Comparison of ENCODE assay signal across 15 cellular contexts in the genomic region with DNA sequence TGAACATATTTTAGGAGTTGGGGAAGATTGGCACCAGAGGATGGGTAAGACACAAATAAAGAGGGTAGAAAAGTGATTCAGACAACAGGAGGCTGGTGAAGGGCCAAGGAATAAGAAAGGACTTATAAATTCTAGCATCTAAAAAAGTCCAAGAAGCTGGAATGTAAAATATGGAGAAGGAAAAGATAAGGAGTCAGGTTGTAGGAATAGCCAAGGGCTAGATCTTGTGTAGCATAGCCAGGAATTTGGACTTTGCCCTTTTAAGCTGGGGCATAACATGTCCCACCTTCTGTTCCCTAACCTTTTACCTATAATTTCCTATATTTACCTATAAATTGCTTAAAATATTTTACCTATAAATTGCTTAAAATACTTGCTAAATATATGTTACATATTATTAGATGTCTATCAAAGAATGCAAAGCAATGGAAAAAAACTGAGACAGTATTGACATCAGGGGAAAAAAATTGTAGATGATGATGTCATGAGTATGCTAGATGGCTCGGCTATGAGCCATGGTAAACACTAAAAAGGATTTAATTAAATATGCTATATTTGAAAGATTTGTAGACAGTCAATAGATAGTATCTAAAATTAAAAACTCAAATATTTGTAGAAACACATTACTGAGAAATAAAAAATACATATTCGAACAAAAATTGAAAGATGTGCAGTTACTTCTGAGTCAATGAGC.
A peak's percentile ranks its signal among the peaks of the same experiment; 100 is the strongest.
DNase-seq lines count a peak whose midpoint lies in the region; ATAC-seq, FAIRE-seq and TF ChIP-seq lines count a peak whose summit lies in the region.
"Had no signal": no experiment of that assay in that cellular context is flagged by ENCODE, and none has a peak within 500 bp of the region (broad histone marks: within the 10 kb centered on the region; RNA-seq: fewer than 3 reads in every experiment).

No MANE protein-coding gene starts in this region.

- peaks cover 35 to 51% of the 10 kb centered on the region in 2 donors for H3K9me3 Mint-ChIP-seq in activated naive CD4-positive, alpha-beta T cell treated with anti-CD3 and anti-CD28 coated beads, Interleukin-2, amount 50 U/mL, for 72 hours
- H3K9me3 Mint-ChIP-seq in endodermal cell = peaks cover 37% of the 10 kb centered on the region

- H3K27ac ChIP-seq in PC-3 (ENCODE audit: low read length) = peak overlapping the region; percentile 89
- no peak overlapping the region for H3K27ac ChIP-seq in endodermal cell (ENCODE audit: low read depth, low read length)
- peak overlapping the region; percentile 82 for H3K27ac ChIP-seq in subcutaneous abdominal adipose tissue (ENCODE audit: low read depth, low read length)
- no peak overlapping the region for H3K27ac ChIP-seq in adrenal gland
- H3K27ac ChIP-seq: esophagus muscularis mucosa had no signal

- intact Hi-C loops in PC-3 (cut with micrococcal nuclease) = loop anchor here (10.0 kb wide), 1 partner anchor 1238 kb away; no protein-coding TSS in a partner anchor
- intact Hi-C loops in adrenal gland (cut with DNase I) = no loop called here

- H3K9me2 ChIP-seq in PC-3 (replicated peaks; ENCODE audit: low read length) = no peaks in the 10 kb centered on the region

- CTCF ChIA-PET in PC-3 (lab: Charles Lee) = no interaction called here

- no peak overlapping the region for H3K4me3 Mint-ChIP-seq in endodermal cell

- H3K4me3 ChIP-seq in PC-3 (ENCODE audit: low read length) (no peak overlapping the region), endodermal cell (ENCODE audit: low read length) (peak overlapping the region; percentile 52), subcutaneous abdominal adipose tissue (ENCODE audit: low read depth in 1 of 5, low read length in 5 of 5) (no peak overlapping the region), adrenal gland (no peak overlapping the region)
- H3K4me3 ChIP-seq: esophagus muscularis mucosa had no signal

- H3K79me2 ChIP-seq in PC-3 (ENCODE audit: low read length) = no peaks in the 10 kb centered on the region

- H3K36me3 ChIP-seq in PC-3 (ENCODE audit: low read depth, low read length) (no peaks in the 10 kb centered on the region), endodermal cell (ENCODE audit: control insufficient read depth, insufficient read depth, low read length) (no peaks in the 10 kb centered on the region), subcutaneous abdominal adipose tissue (ENCODE audit: control insufficient read depth in 5 of 5, insufficient read depth in 5 of 5, low read length in 5 of 5) (no peaks in the 10 kb centered on the region), adrenal gland (replicated peaks in 1 of 2) (no peaks in the 10 kb centered on the region)
- H3K36me3 ChIP-seq: esophagus muscularis mucosa had no signal

- DNase-seq in activated naive CD4-positive, alpha-beta T cell treated with anti-CD3 and anti-CD28 coated beads, Interleukin-2, amount 50 U/mL, for 72 hours (ENCODE audit: low spot score in 2 of 2) = no peak
- DNase-seq in activated naive CD4-positive, alpha-beta T cell treated with Interleukin-2 at 50 U/mL for 16 hours = no peak
- peak; percentile 37 for DNase-seq in PC-3
- no peak for DNase-seq in endodermal cell
- DNase-seq in urothelium cell line (ENCODE audit: low spot score) = no peak
- no peak for DNase-seq in occipital lobe (lab: John Stamatoyannopoulos, UW)
- no peak for DNase-seq in adrenal gland
- DNase-seq: activated CD4-positive, CD25-positive, alpha-beta regulatory T cell treated with anti-CD3 and anti-CD28 coated beads, Interleukin-2, amount 50 U/mL, for 72 hours; hypothalamus; KG1; NK-92 treated with Interleukin-12 subunit alpha and Interleukin-12 subunit beta, amount 100 ng/mL, for 24 hours; stimulated activated naive CD4-positive, alpha-beta T cell treated with Interleukin-2 at 50 U/mL for 16 hours had no signal

- H3K27ac Mint-ChIP-seq in activated naive CD4-positive, alpha-beta T cell treated with anti-CD3 and anti-CD28 coated beads, Interleukin-2, amount 50 U/mL, for 72 hours = peak overlapping the region; percentile 83 to 87
- no peak overlapping the region for H3K27ac Mint-ChIP-seq in endodermal cell

- peaks cover 28 to 60% of the 10 kb centered on the region in 2 donors for H3K36me3 Mint-ChIP-seq in activated naive CD4-positive, alpha-beta T cell treated with anti-CD3 and anti-CD28 coated beads, Interleukin-2, amount 50 U/mL, for 72 hours
- H3K36me3 Mint-ChIP-seq in endodermal cell (ENCODE audit: low read depth) = peaks cover 6% of the 10 kb centered on the region

- no peak for ATAC-seq in activated naive CD4-positive, alpha-beta T cell treated with anti-CD3 and anti-CD28 coated beads, Interleukin-2, amount 50 U/mL, for 72 hours
- ATAC-seq in PC-3 = no peak
- ATAC-seq: left lobe of liver had no signal

- FAIRE-seq in urothelium cell line (lab: Jason Lieb, UNC) = no peak

- H3K4me1 Mint-ChIP-seq in endodermal cell = peaks cover 8% of the 10 kb centered on the region

- peak overlapping the region; percentile 38 for H3K4me2 ChIP-seq in PC-3 (ENCODE audit: low read length)

- H3K27me3 Mint-ChIP-seq in endodermal cell (ENCODE audit: insufficient read depth) = no peaks in the 10 kb centered on the region

- POLR2A ChIA-PET in PC-3 (lab: Charles Lee; ENCODE audit: unreplicated experiment) = no interaction called here

- BruUV-seq in PC-3 (replicated peaks; lab: Mats Ljungman, UMichigan) = TSS peak; percentile 79

- peaks cover 27% of the 10 kb centered on the region for H3K4me1 ChIP-seq in PC-3 (ENCODE audit: insufficient read depth, low read length)
- no peaks in the 10 kb centered on the region for H3K4me1 ChIP-seq in endodermal cell (ENCODE audit: control insufficient read depth, insufficient read depth, low read length)
- peaks cover 0 to 35% (median 22%) of the 10 kb centered on the region in 5 donors for H3K4me1 ChIP-seq in subcutaneous abdominal adipose tissue (ENCODE audit: control insufficient read depth in 5 of 5, insufficient read depth in 5 of 5, low read length in 5 of 5)
- H3K4me1 ChIP-seq in adrenal gland (replicated peaks in 1 of 2) = peaks cover 6 to 8% of the 10 kb centered on the region in 2 donors

- 91% methylated on average over 2 of the region's 2 CpGs; no CpG with 5 or more reads in 1 of the 2 experiments for WGBS in endodermal cell (ENCODE audit: insufficient coverage in 1 of 2, insufficient read length in 1 of 2), 2 experiments
- WGBS in adrenal gland, 4 donors = 90 to 93% (median 91%) methylated on average over 2 of the region's 2 CpGs

- TF ChIP-seq CTCF in PC-3 (conservative IDR thresholded peaks at IDR 0.05; ENCODE audit: low read depth, low read length) (no peak), endodermal cell (conservative IDR thresholded peaks at IDR 0.05) (no peak), adrenal gland (IDR thresholded peaks at IDR 0.05) (no peak)

- H3F3A ChIP-seq in PC-3 (ENCODE audit: low read length, unreplicated experiment) = no peaks in the 10 kb centered on the region

- no peaks in the 10 kb centered on the region for H4K20me1 ChIP-seq in PC-3 (ENCODE audit: low read length)

- no peak for TF ChIP-seq POLR2A in adrenal gland (IDR thresholded peaks at IDR 0.05)

- H3K9ac ChIP-seq in PC-3 (ENCODE audit: low read length) = peak overlapping the region; percentile 42; the same call in 1 of the 2 replicates
- H3K9ac ChIP-seq in endodermal cell (ENCODE audit: extremely low read depth, low read length, poor library complexity, severe bottlenecking) = no peak overlapping the region
- H3K9ac ChIP-seq in subcutaneous abdominal adipose tissue (ENCODE audit: low read length in 5 of 5) = no peak overlapping the region

- H3K27me3 ChIP-seq in PC-3 (ENCODE audit: low read length) = no peaks in the 10 kb centered on the region
- no peaks in the 10 kb centered on the region for H3K27me3 ChIP-seq in endodermal cell (ENCODE audit: control insufficient read depth, insufficient read depth, low read length, poor library complexity, severe bottlenecking)
- H3K27me3 ChIP-seq in subcutaneous abdominal adipose tissue (ENCODE audit: control insufficient read depth in 5 of 5, insufficient read depth in 4 of 5, low read length in 5 of 5) = no peaks in the 10 kb centered on the region
- no peaks in the 10 kb centered on the region for H3K27me3 ChIP-seq in adrenal gland
- H3K27me3 ChIP-seq: esophagus muscularis mucosa had no signal

- H3K9me3 ChIP-seq in PC-3 (ENCODE audit: low read length) (no peaks in the 10 kb centered on the region), endodermal cell (ENCODE audit: control insufficient read depth, low read length) (peaks cover 62% of the 10 kb centered on the region), subcutaneous abdominal adipose tissue (ENCODE audit: control insufficient read depth in 5 of 5, low read length in 5 of 5) (peaks cover 0 to 8% (median 0%) of the 10 kb centered on the region in 5 donors), adrenal gland (replicated peaks in 1 of 3) (no peaks in the 10 kb centered on the region)

- no peak overlapping the region for H2AFZ ChIP-seq in PC-3 (ENCODE audit: low read length)

Comparison
In these comparisons a context has a peak if more than half of its experiments do, and no peak if none do; other contexts are left out.
1. H3K27ac ChIP-seq: peak in PC-3 (single experiment) and subcutaneous abdominal adipose tissue (single experiment); none in endodermal cell (single experiment) and adrenal gland (0 of 5).